Comparison of ENCODE assay signal across 16 cellular contexts in the genomic region with DNA sequence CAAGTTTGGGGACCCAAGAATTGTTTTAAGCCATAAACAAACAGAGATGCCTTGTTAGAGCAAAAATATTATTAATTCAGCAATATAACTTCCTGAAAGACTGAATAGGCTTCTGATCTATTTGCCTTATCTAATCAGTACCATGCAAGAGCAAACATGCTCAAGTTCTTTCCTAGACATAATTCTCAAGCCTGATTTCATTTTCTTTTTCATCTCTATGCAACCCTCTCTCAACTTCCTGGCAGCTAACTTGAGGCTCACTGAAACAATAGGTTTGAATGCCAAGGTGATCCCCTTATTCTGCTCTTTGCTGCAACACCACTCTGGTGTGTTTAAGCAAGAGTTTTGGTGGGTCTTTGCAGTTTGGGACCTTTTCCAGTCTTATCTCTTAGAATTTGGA.
A peak's percentile ranks its signal among the peaks of the same experiment; 100 is the strongest.
DNase-seq lines count a peak whose midpoint lies in the region; ATAC-seq and TF ChIP-seq lines count a peak whose summit lies in the region.
"Had no signal": no experiment of that assay in that cellular context is flagged by ENCODE, and none has a peak within 500 bp of the region (broad histone marks: within the 10 kb centered on the region; RNA-seq: fewer than 3 reads in every experiment).

No MANE protein-coding gene starts in this region.

- no peaks in the 10 kb centered on the region for H3K9me3 Mint-ChIP-seq in CD4-positive, alpha-beta T cell
- H3K9me3 Mint-ChIP-seq: activated naive CD4-positive, alpha-beta T cell treated with anti-CD3 and anti-CD28 coated beads for 36 hours; nephron had no signal

- no peak for TF ChIP-seq CTCF in CD4-positive, alpha-beta T cell (IDR thresholded peaks at IDR 0.05)
- TF ChIP-seq CTCF in VCaP (conservative IDR thresholded peaks at IDR 0.05): no peak
- TF ChIP-seq CTCF in lower lobe of right lung (IDR thresholded peaks at IDR 0.05): no peak

- POLR2A ChIA-PET in CD4-positive, alpha-beta T cell (lab: Charles Lee): interaction anchor here (0.6 to 1.5 kb wide), 5 partner anchors 10 to 238 kb away, joined by 3 to 4 read pairs (median 3); no protein-coding TSS in a partner anchor

- no peaks in the 10 kb centered on the region for H3K27me3 ChIP-seq in CD4-positive, alpha-beta T cell (ENCODE audit: control insufficient read depth, insufficient read depth, low read length)
- H3K27me3 ChIP-seq in lower lobe of right lung (ENCODE audit: low read depth): no peaks in the 10 kb centered on the region
- H3K27me3 ChIP-seq: heart right ventricle, upper lobe of left lung had no signal

- no peak overlapping the region for H3K4me3 ChIP-seq in lower lobe of right lung
- H3K4me3 ChIP-seq: GM12878, heart right ventricle, upper lobe of left lung had no signal

- H3K36me3 ChIP-seq in lower lobe of right lung: no peaks in the 10 kb centered on the region
- H3K36me3 ChIP-seq: heart right ventricle, upper lobe of left lung had no signal

- CTCF ChIA-PET in CD4-positive, alpha-beta T cell (lab: Charles Lee): no interaction called here

- H3K27ac ChIP-seq in CD4-positive, alpha-beta T cell (ENCODE audit: low read depth, low read length): peak overlapping the region; percentile 33
- H3K27ac ChIP-seq in VCaP (peak overlapping the region; percentile 75), lower lobe of right lung (no peak overlapping the region)
- H3K27ac ChIP-seq: upper lobe of left lung had no signal

- ATAC-seq in CD4-positive, alpha-beta T cell (ENCODE audit: poor library complexity): peak; percentile 55
- ATAC-seq in GM19043 (IDR thresholded peaks at IDR 0.05; ENCODE audit: low read depth, unreplicated experiment) (peak; percentile 28), lower lobe of right lung (peak; percentile 48 to 72), left ventricle myocardium superior (no peak), GM21367 (IDR thresholded peaks at IDR 0.05; ENCODE audit: unreplicated experiment) (no peak)
- ATAC-seq: heart right ventricle had no signal

- H3K27ac Mint-ChIP-seq in CD4-positive, alpha-beta T cell: no peak overlapping the region

- no peaks in the 10 kb centered on the region for H3K36me3 Mint-ChIP-seq in CD4-positive, alpha-beta T cell (ENCODE audit: low read depth)

- no peaks in the 10 kb centered on the region for H3K9me3 ChIP-seq in CD4-positive, alpha-beta T cell (ENCODE audit: control insufficient read depth, low read length)
- no peaks in the 10 kb centered on the region for H3K9me3 ChIP-seq in lower lobe of right lung
- H3K9me3 ChIP-seq: heart right ventricle, upper lobe of left lung had no signal

- no peak overlapping the region for H3K4me3 Mint-ChIP-seq in CD4-positive, alpha-beta T cell
- H3K4me3 Mint-ChIP-seq: activated naive CD4-positive, alpha-beta T cell treated with anti-CD3 and anti-CD28 coated beads for 36 hours; nephron had no signal

- intact Hi-C loops in CD4-positive, alpha-beta T cell (cut with DNase I, micrococcal nuclease): loop anchor here in 1 of 2 experiments (2.0 kb wide), 1 partner anchor 16 kb away; no protein-coding TSS in a partner anchor
- intact Hi-C loops in lower lobe of right lung (cut with DNase I) (no loop called here), left ventricle myocardium superior (cut with micrococcal nuclease) (no loop called here)

- no peak for DNase-seq in CD4-positive, alpha-beta T cell
- DNase-seq in lower lobe of right lung (no peak), left ventricle myocardium superior (no peak), SHP77 treated with DMSO at 0.1 percent for 48 hours (lab: John Stamatoyannopoulos, UW) (no peak)
- DNase-seq in stimulated activated CD4-positive, alpha-beta T cell treated with anti-CD3 and anti-CD28 coated beads, Interleukin-1b, Interleukin-23, amount 100 ng/mL, for 48 hours: no peak
- DNase-seq: activated CD4-positive, alpha-beta T cell treated with anti-CD3 and anti-CD28 coated beads for 1 hour; activated naive CD4-positive, alpha-beta T cell treated with anti-CD3 and anti-CD28 coated beads for 36 hours; heart right ventricle; NCI-H1105 treated with DMSO at 0.1 percent for 48 hours; NCI-H446 treated with DMSO at 0.1 percent for 48 hours; upper lobe of left lung had no signal

- peaks cover 35% of the 10 kb centered on the region for H3K4me1 ChIP-seq in lower lobe of right lung

- no peaks in the 10 kb centered on the region for H3K4me1 Mint-ChIP-seq in CD4-positive, alpha-beta T cell (ENCODE audit: low read depth)

- H3K27me3 Mint-ChIP-seq in CD4-positive, alpha-beta T cell: no peaks in the 10 kb centered on the region

Comparison
In these comparisons a context has a peak if more than half of its experiments do, and no peak if none do; other contexts are left out.
1. ATAC-seq: peak in CD4-positive, alpha-beta T cell (single experiment), GM19043 (single experiment) and lower lobe of right lung (2 of 2); none in left ventricle myocardium superior (single experiment) and GM21367 (single experiment).